8 cellular contexts compared by ENCODE assay signal in genomic region chr12:93441111-93441616, GRCh38. TPM values are rescaled to one million over a fixed set of nuclear protein-coding genes. Genes with fewer than 3 reads are reported as not detected.
A peak's percentile ranks its signal among the peaks of the same experiment; 100 is the strongest.
DNase-seq lines count a peak whose midpoint lies in the region; ATAC-seq and TF ChIP-seq lines count a peak whose summit lies in the region.

No MANE protein-coding gene starts in this region.

- ATAC-seq in HG02884 (IDR thresholded peaks at IDR 0.05; ENCODE audit: unreplicated experiment): no peak

- H3K9me3 ChIP-seq in HEK293 (ENCODE audit: control insufficient read depth, insufficient read depth, low read depth, low read length): no peaks in the 10 kb centered on the region

- POLR2A ChIA-PET in HEK293 (lab: Yijun Ruan, JAX): interaction anchor here (0.5 kb wide), 1 partner anchor 334 kb away, joined by 3 read pairs; no protein-coding TSS in a partner anchor
- POLR2A ChIA-PET in MCF 10A (lab: Yijun Ruan, JAX): interaction anchor here (0.5 to 2.1 kb wide), 9 partner anchors 10 to 847 kb away, joined by 3 to 17 read pairs (median 3); partner anchors contain the start of gene MRPL42

- H3K4me1 Mint-ChIP-seq in CD14-positive monocyte: peaks cover 51% of the 10 kb centered on the region
- peaks cover 41% of the 10 kb centered on the region for H3K4me1 Mint-ChIP-seq in MCF 10A (ENCODE audit: insufficient read depth, unreplicated experiment)

- H3K36me3 ChIP-seq in HEK293 (ENCODE audit: control insufficient read depth in 2 of 2, insufficient read depth in 1 of 2, low read length in 2 of 2) (no peaks in the 10 kb centered on the region), kidney epithelial cell (ENCODE audit: control insufficient read depth, insufficient read depth, low read length) (no peaks in the 10 kb centered on the region)

- H3K4me3 ChIP-seq in HEK293 (ENCODE audit: low read depth, low read length) (peak overlapping the region; percentile 97), kidney epithelial cell (ENCODE audit: low read depth, low read length) (peak overlapping the region; percentile 76)

- H3K4me1 ChIP-seq in HEK293 (ENCODE audit: control insufficient read depth, insufficient read depth, low read length): peaks cover 27% of the 10 kb centered on the region

- no TSS peak for BruUV-seq in MCF 10A (replicated peaks; lab: Mats Ljungman, UMichigan)

- no peaks in the 10 kb centered on the region for H3K27me3 Mint-ChIP-seq in CD14-positive monocyte (ENCODE audit: low read depth in 3 of 3)
- no peaks in the 10 kb centered on the region for H3K27me3 Mint-ChIP-seq in MCF 10A (ENCODE audit: insufficient read depth, unreplicated experiment)

- H3K27ac Mint-ChIP-seq in CD14-positive monocyte (peak overlapping the region; percentile 90 to 96 (median 94)), MCF 10A (ENCODE audit: low read depth, unreplicated experiment) (peak overlapping the region; percentile 98)

- intact Hi-C loops in CD14-positive monocyte (cut with micrococcal nuclease): loop anchor here in 1 of 2 donors (10.0 kb wide), 1 partner anchor 234 kb away; the partner anchor contains the start of gene CRADD
- intact Hi-C loops in MCF 10A (cut with micrococcal nuclease): no loop called here

- H3K36me3 Mint-ChIP-seq in CD14-positive monocyte (no peaks in the 10 kb centered on the region), MCF 10A (ENCODE audit: insufficient read depth, unreplicated experiment) (no peaks in the 10 kb centered on the region)

- CTCF ChIA-PET in HEK293 (lab: Yijun Ruan, JAX): interaction anchor here (1.4 kb wide), 1 partner anchor 21 kb away, joined by 4 read pairs; no protein-coding TSS in a partner anchor
- CTCF ChIA-PET in MCF 10A (lab: Yijun Ruan, JAX): interaction anchor here (0.9 to 2.1 kb wide), 2 partner anchors 21 to 51 kb away, joined by 3 to 7 read pairs; no protein-coding TSS in a partner anchor

- no peaks in the 10 kb centered on the region for H3K27me3 ChIP-seq in kidney epithelial cell (ENCODE audit: control insufficient read depth, insufficient read depth, low read length)

- no peak for TF ChIP-seq CTCF in CD14-positive monocyte (IDR thresholded peaks at IDR 0.05)
- TF ChIP-seq CTCF in HEK293 (tag by site-specific recombination; IDR thresholded peaks at IDR 0.05): no peak
- TF ChIP-seq CTCF in MCF 10A (IDR thresholded peaks at IDR 0.05; ENCODE audit: unreplicated experiment): no peak
- TF ChIP-seq CTCF in kidney epithelial cell (IDR thresholded peaks at IDR 0.05; ENCODE audit: insufficient read depth, low read length, poor library complexity, severe bottlenecking): no peak

- H3K4me3 Mint-ChIP-seq in CD14-positive monocyte (peak overlapping the region; percentile 93 to 94), MCF 10A (ENCODE audit: unreplicated experiment) (peak overlapping the region; percentile 99)

- peak; percentile 45 for DNase-seq in CD14-positive monocyte (ENCODE audit: low spot score)
- DNase-seq in T-helper 2 cell: peak; percentile 11 to 73 (median 25)
- peak; percentile 30 for DNase-seq in MCF 10A (ENCODE audit: unreplicated experiment)
- no peak for DNase-seq in kidney epithelial cell (ENCODE audit: low read depth)
- DNase-seq in stimulated activated CD4-positive, alpha-beta T cell treated with anti-CD3 and anti-CD28 coated beads, Interleukin-4, amount 100 ng/mL, for 1 hour: peak; percentile 26
- DNase-seq in DMS79 (lab: John Stamatoyannopoulos, UW): no peak

- H3K9me3 Mint-ChIP-seq in CD14-positive monocyte (no peaks in the 10 kb centered on the region), MCF 10A (ENCODE audit: unreplicated experiment) (no peaks in the 10 kb centered on the region)

- peak overlapping the region; percentile 94 for H3K27ac ChIP-seq in HEK293 (ENCODE audit: extremely low read depth, low read depth, low read length)

TF ChIP-seq in HEK293, 187 proteins besides CTCF, POLR2A, EP300 and RAD21:
- no peak for TF ChIP-seq ZNF449 (tag by site-specific recombination; IDR thresholded peaks at IDR 0.05)
- peak; percentile 14; the same call in 1 of the 2 replicates for TF ChIP-seq KLF9 (tag by site-specific recombination; IDR thresholded peaks at IDR 0.05; ENCODE audit: low read depth)
- TF ChIP-seq ZBTB20 (tag by site-specific recombination; IDR thresholded peaks at IDR 0.05): peak; percentile 93
- TF ChIP-seq ZFP41 (tag by site-specific recombination; IDR thresholded peaks at IDR 0.05; ENCODE audit: borderline replicate concordance): no peak
- no peak for TF ChIP-seq ZNF146 (tag by site-specific recombination; IDR thresholded peaks at IDR 0.05)
- TF ChIP-seq ZNF214 (tag by site-specific recombination; IDR thresholded peaks at IDR 0.05; ENCODE audit: borderline replicate concordance): no peak
- 0 out of 2 replicates have a peak, but pooled peaks have one; percentile 28 for TF ChIP-seq ZNF366 (tag by site-specific recombination; conservative IDR thresholded peaks at IDR 0.05)
- TF ChIP-seq ZSCAN16 (tag by site-specific recombination; IDR thresholded peaks at IDR 0.05): no peak
- TF ChIP-seq PATZ1 (tag by site-specific recombination; IDR thresholded peaks at IDR 0.05): peak; percentile 41; the same call in 1 of the 2 replicates
- TF ChIP-seq GLIS2 (tag by site-specific recombination; IDR thresholded peaks at IDR 0.05): peak; percentile 77
- peak; percentile 86 for TF ChIP-seq ZIC2 (tag by site-specific recombination; IDR thresholded peaks at IDR 0.05)

RNA-seq across cellular contexts. Expression of gene UBE2N, which starts 0.6 kb away (rescaled TPM):
- polyA plus RNA-seq in CD14-positive monocyte: 100 to 1,000 TPM; 108 to 119 TPM
- 144 and 164 TPM in 2 replicates for total RNA-seq in MCF 10A (2022)
- 59.6 and 68.7 TPM in 2 replicates for total RNA-seq in kidney epithelial cell

RNA-seq across cellular contexts. Expression of gene MRPL42, which starts 26.1 kb away (rescaled TPM):
- polyA plus RNA-seq in CD14-positive monocyte: 10 to 100 TPM; 62.8 to 68.3 TPM
- total RNA-seq in MCF 10A (2022): 76.9 and 90.2 TPM in 2 replicates
- 74.3 and 95.1 TPM in 2 replicates for total RNA-seq in kidney epithelial cell

Comparison
In these comparisons a context has a peak if more than half of its experiments do, and no peak if none do; other contexts are left out.
1. DNase-seq: peak in CD14-positive monocyte (single experiment), T-helper 2 cell (5 of 5), MCF 10A (single experiment) and stimulated activated CD4-positive, alpha-beta T cell treated with anti-CD3 and anti-CD28 coated beads, Interleukin-4, amount 100 ng/mL, for 1 hour (single experiment); none in kidney epithelial cell (single experiment) and DMS79 (single experiment).